Comparison of ENCODE assay signal across 1 cellular context in genomic region chr14:104722938-104723650, GRCh38.
TF ChIP-seq lines count a peak whose summit lies in the region.

No MANE protein-coding gene starts in this region.

TF ChIP-seq in HepG2, 621 proteins besides CTCF, POLR2A, EP300 and RAD21 (continued from another document and continues in another):
- no peak for TF ChIP-seq ZNF512B (CRISPR knock-in tag; IDR thresholded peaks at IDR 0.05; ENCODE audit: borderline replicate concordance)
- TF ChIP-seq IRX3 (CRISPR knock-in tag; IDR thresholded peaks at IDR 0.05; ENCODE audit: borderline replicate concordance, low read depth), result no peak
- TF ChIP-seq HCFC1 (IDR thresholded peaks at IDR 0.05; ENCODE audit: low read depth, low read length), result no peak
- TF ChIP-seq BRCA1 (CRISPR knock-in tag; IDR thresholded peaks at IDR 0.05), result no peak
- TF ChIP-seq CENPX (CRISPR knock-in tag; IDR thresholded peaks at IDR 0.05), result no peak
- TF ChIP-seq ZNF34 (CRISPR knock-in tag; IDR thresholded peaks at IDR 0.05; ENCODE audit: borderline replicate concordance), result no peak
- no peak for TF ChIP-seq HOMEZ (CRISPR knock-in tag; IDR thresholded peaks at IDR 0.05; ENCODE audit: low read depth)
- TF ChIP-seq ZNF430 (CRISPR knock-in tag; IDR thresholded peaks at IDR 0.05), result no peak
- no peak for TF ChIP-seq ZBTB43 (CRISPR knock-in tag; conservative IDR thresholded peaks at IDR 0.05)
- 0 out of 2 replicates have a peak, but pooled peaks have one; percentile 5 for TF ChIP-seq IRF9 (CRISPR knock-in tag; IDR thresholded peaks at IDR 0.05; ENCODE audit: borderline replicate concordance)
- TF ChIP-seq ZNF121 (CRISPR knock-in tag; IDR thresholded peaks at IDR 0.05), result no peak
- TF ChIP-seq ZMYM4 (CRISPR knock-in tag; IDR thresholded peaks at IDR 0.05), result no peak
- no peak for TF ChIP-seq FIP1L1 (IDR thresholded peaks at IDR 0.05; ENCODE audit: borderline replicate concordance, insufficient read depth, low read depth, low read length)
- no peak for TF ChIP-seq SOX13 (IDR thresholded peaks at IDR 0.05)
- no peak for TF ChIP-seq SOX13 (CRISPR knock-in tag; conservative IDR thresholded peaks at IDR 0.05 in 1 of 2, IDR thresholded peaks at IDR 0.05 in 1 of 2)
- TF ChIP-seq ZNF629 (CRISPR knock-in tag; conservative IDR thresholded peaks at IDR 0.05), result no peak
- TF ChIP-seq HNRNPL (IDR thresholded peaks at IDR 0.05; ENCODE audit: low read depth, low read length), result no peak
- TF ChIP-seq THAP11 (CRISPR knock-in tag; IDR thresholded peaks at IDR 0.05), result no peak
- no peak for TF ChIP-seq ZNF441 (CRISPR knock-in tag; IDR thresholded peaks at IDR 0.05; ENCODE audit: borderline replicate concordance)
- no peak for TF ChIP-seq HMGXB3 (CRISPR knock-in tag; IDR thresholded peaks at IDR 0.05; ENCODE audit: borderline replicate concordance)
- TF ChIP-seq FLYWCH1 (CRISPR knock-in tag; IDR thresholded peaks at IDR 0.05), result no peak
- no peak for TF ChIP-seq ZBTB38 (CRISPR knock-in tag; IDR thresholded peaks at IDR 0.05)
- TF ChIP-seq TBX3 (IDR thresholded peaks at IDR 0.05; ENCODE audit: borderline replicate concordance), result no peak
- TF ChIP-seq E2F1 (CRISPR knock-in tag; IDR thresholded peaks at IDR 0.05), result no peak
- TF ChIP-seq ZNF484 (CRISPR knock-in tag; IDR thresholded peaks at IDR 0.05; ENCODE audit: borderline replicate concordance, low read depth), result no peak
- TF ChIP-seq ZNF337 (CRISPR knock-in tag; IDR thresholded peaks at IDR 0.05; ENCODE audit: borderline replicate concordance, low read depth), result 0 out of 2 replicates have a peak, but pooled peaks have one; percentile 33
- TF ChIP-seq ZNF280B (CRISPR knock-in tag; IDR thresholded peaks at IDR 0.05; ENCODE audit: borderline replicate concordance), result peak; percentile 65; the same call in 1 of the 2 replicates
- TF ChIP-seq ZNF275 (CRISPR knock-in tag; IDR thresholded peaks at IDR 0.05; ENCODE audit: borderline replicate concordance), result no peak
- TF ChIP-seq MAFK (conservative IDR thresholded peaks at IDR 0.05 in 1 of 2, IDR thresholded peaks at IDR 0.05 in 1 of 2; ENCODE audit: low read length in 2 of 2), result no peak
- TF ChIP-seq MBD4 (IDR thresholded peaks at IDR 0.05; ENCODE audit: borderline replicate concordance, low read length), result no peak
- no peak for TF ChIP-seq ZNF280D (CRISPR knock-in tag; IDR thresholded peaks at IDR 0.05)
- TF ChIP-seq ERF (CRISPR knock-in tag; IDR thresholded peaks at IDR 0.05), result 0 out of 2 replicates have a peak, but pooled peaks have one; percentile 13
- no peak for TF ChIP-seq ZNF761 (CRISPR knock-in tag; conservative IDR thresholded peaks at IDR 0.05)
- TF ChIP-seq ZSCAN25 (CRISPR knock-in tag; IDR thresholded peaks at IDR 0.05), result no peak
